ENCODE assay signal across 15 cellular contexts in genomic region chr5:8474569-8474930, GRCh38.
DNase-seq lines count a peak whose midpoint lies in the region; ATAC-seq and TF ChIP-seq lines count a peak whose summit lies in the region.
"Had no signal": no experiment of that assay in that cellular context is flagged by ENCODE, and none has a peak within 500 bp of the region (broad histone marks: within the 10 kb centered on the region; RNA-seq: fewer than 3 reads in every experiment).

No MANE protein-coding gene starts in this region.

- POLR2A ChIA-PET in PC-9 (lab: Charles Lee; ENCODE audit: unreplicated experiment): no interaction called here

- H3K36me3 ChIP-seq in BLaER1 (no peaks in the 10 kb centered on the region), ascending aorta (no peaks in the 10 kb centered on the region), PC-9 (ENCODE audit: low read depth) (no peaks in the 10 kb centered on the region)

- CTCF ChIA-PET in PC-9 (lab: Charles Lee): no interaction called here

- DNase-seq in NCI-H69 (lab: John Stamatoyannopoulos, UW): peak; percentile 37
- DNase-seq in left colon: no peak
- DNase-seq in ascending aorta (ENCODE audit: low spot score in 2 of 2): no peak
- DNase-seq in NK-92 (lab: John Stamatoyannopoulos, UW; ENCODE audit: unreplicated experiment): no peak
- no peak for DNase-seq in PC-9
- DNase-seq: Caco-2; CD8-positive, alpha-beta memory T cell; DND-41; GF-D8; HCEC 1CT; HFFc6 had no signal

- no peak overlapping the region for H3K27ac ChIP-seq in BLaER1
- no peak overlapping the region for H3K27ac ChIP-seq in ascending aorta
- H3K27ac ChIP-seq in PC-9: no peak overlapping the region
- H3K27ac ChIP-seq: A549, HL-60 had no signal

- no peak for TF ChIP-seq CTCF in ascending aorta (IDR thresholded peaks at IDR 0.05)
- TF ChIP-seq CTCF in PC-9 (conservative IDR thresholded peaks at IDR 0.05): no peak

- H3F3A ChIP-seq in PC-9 (ENCODE audit: insufficient read depth, low read depth): no peaks in the 10 kb centered on the region

- H3K79me2 ChIP-seq in PC-9 (ENCODE audit: low read depth): no peaks in the 10 kb centered on the region

- BruUV-seq in PC-9 (replicated peaks; lab: Mats Ljungman, UMichigan): no TSS peak

- H3K9me2 ChIP-seq in PC-9 (ENCODE audit: insufficient read depth): no peaks in the 10 kb centered on the region; the same call in 1 of the 2 replicates

- H3K9me3 ChIP-seq in BLaER1 (peaks cover 75% of the 10 kb centered on the region), ascending aorta (no peaks in the 10 kb centered on the region), PC-9 (ENCODE audit: insufficient read depth, low read depth) (peaks cover 5% of the 10 kb centered on the region)

- H3K9ac ChIP-seq in BLaER1: no peak overlapping the region

- H2AFZ ChIP-seq in PC-9: no peak overlapping the region

- H3K27me3 ChIP-seq in BLaER1 (no peaks in the 10 kb centered on the region), ascending aorta (no peaks in the 10 kb centered on the region), PC-9 (ENCODE audit: insufficient read depth, low read depth) (no peaks in the 10 kb centered on the region; the same call in 1 of the 2 replicates)

- H4K20me1 ChIP-seq in BLaER1: no peaks in the 10 kb centered on the region
- no peaks in the 10 kb centered on the region for H4K20me1 ChIP-seq in PC-9 (ENCODE audit: insufficient read depth)

- H3K4me1 ChIP-seq in BLaER1 (peaks cover 12% of the 10 kb centered on the region), ascending aorta (no peaks in the 10 kb centered on the region), PC-9 (replicated peaks; ENCODE audit: insufficient read depth) (no peaks in the 10 kb centered on the region)
- H3K4me1 ChIP-seq: A549, Caco-2 had no signal

- H3K4me2 ChIP-seq in BLaER1 (peak overlapping the region; percentile 8), PC-9 (no peak overlapping the region)
- H3K4me2 ChIP-seq: A549 had no signal

- no peak for TF ChIP-seq POLR2A in GM18505 (IDR thresholded peaks at IDR 0.05; ENCODE audit: borderline replicate concordance, extremely low read depth, insufficient read depth, insufficient read length)

- intact Hi-C loops in left colon (cut with DNase I, micrococcal nuclease) (no loop called here), ascending aorta (cut with DNase I) (no loop called here), PC-9 (cut with micrococcal nuclease; ENCODE audit: unreplicated experiment) (no loop called here)

- ATAC-seq in GM18505 (IDR thresholded peaks at IDR 0.05; ENCODE audit: unreplicated experiment): peak; percentile 50
- peak; percentile 94 for ATAC-seq in left colon
- ATAC-seq: A549 had no signal

- H3K4me3 ChIP-seq in BLaER1: no peak overlapping the region
- no peak overlapping the region for H3K4me3 ChIP-seq in ascending aorta
- no peak overlapping the region for H3K4me3 ChIP-seq in PC-9
- H3K4me3 ChIP-seq: A549 had no signal
